In the genomic region with DNA sequence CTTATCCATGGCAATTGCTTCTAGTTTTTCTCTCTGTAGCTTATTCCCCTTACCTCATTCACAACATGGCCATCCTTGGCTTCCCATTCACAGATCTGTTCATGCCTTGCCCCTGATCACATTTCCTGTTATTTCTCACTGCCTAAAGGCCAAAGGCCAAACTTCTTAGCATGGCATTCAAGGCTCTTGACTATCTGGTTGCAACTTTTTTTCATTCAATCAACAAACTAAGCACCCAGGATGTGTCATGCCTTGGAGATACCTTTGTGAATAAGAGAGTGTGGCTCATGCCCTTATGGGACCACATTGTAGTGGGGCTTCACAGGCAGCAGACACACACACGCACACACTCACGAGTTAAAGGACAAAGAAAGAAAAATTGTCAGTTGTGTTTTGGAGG, we compare ENCODE assay signal across 24 cellular contexts. TPM values are rescaled to one million over a fixed set of nuclear protein-coding genes. Genes with fewer than 3 reads are reported as not detected.
"Had no signal": no experiment of that assay in that cellular context is flagged by ENCODE, and none has a peak within 500 bp of the region (broad histone marks: within the 10 kb centered on the region; RNA-seq: fewer than 3 reads in every experiment).

No MANE protein-coding gene starts in this region.

- H3K9me3 ChIP-seq: esophagus muscularis mucosa, gastroesophageal sphincter, heart right ventricle, lower lobe of right lung, mucosa of descending colon had no signal

- H3K4me1 ChIP-seq: foreskin keratinocyte had no signal

- H3K27ac ChIP-seq: esophagus muscularis mucosa, foreskin keratinocyte, gastroesophageal sphincter, lower lobe of right lung had no signal

- DNase-seq: cortex of kidney; effector CD8-positive, alpha-beta T cell; effector memory CD8-positive, alpha-beta T cell; endodermal cell; foreskin keratinocyte; heart right ventricle; hippocampal formation; kidney; kidney glomerular epithelial cell; left colon; left ventricle myocardium superior; lower lobe of right lung; mesenchymal stem cell; mucosa of descending colon; naive B cell; naive thymus-derived CD8-positive, alpha-beta T cell had no signal

- ATAC-seq: effector memory CD8-positive, alpha-beta T cell; foreskin keratinocyte; gastroesophageal sphincter; heart right ventricle; left colon; left lobe of liver; left ventricle myocardium superior; lower lobe of right lung; mucosa of descending colon; naive thymus-derived CD8-positive, alpha-beta T cell had no signal

- H3K4me3 ChIP-seq: esophagus muscularis mucosa, gastroesophageal sphincter, heart right ventricle, lower lobe of right lung, mucosa of descending colon had no signal

- H3K36me3 ChIP-seq: esophagus muscularis mucosa, gastroesophageal sphincter, lower lobe of right lung had no signal

- FAIRE-seq: colon, endometrium, endothelial cell of umbilical vein, frontal cortex, islet of Langerhans, kidney had no signal

- H3K27me3 ChIP-seq: esophagus muscularis mucosa, foreskin keratinocyte, gastroesophageal sphincter had no signal

RNA-seq across cellular contexts. Expression of a gene that starts 27.6 kb away (rescaled TPM):
- total RNA-seq: endothelial cell of umbilical vein; naive thymus-derived CD8-positive, alpha-beta T cell had no signal
- polyA plus RNA-seq: endothelial cell of umbilical vein; naive thymus-derived CD8-positive, alpha-beta T cell had no signal
